ENCODE assay signal across 20 cellular contexts in genomic region chr3:45332901-45333407, GRCh38.
"Had no signal": no experiment of that assay in that cellular context is flagged by ENCODE, and none has a peak within 500 bp of the region (broad histone marks: within the 10 kb centered on the region; RNA-seq: fewer than 3 reads in every experiment).

No MANE protein-coding gene starts in this region.

- H3K4me3 ChIP-seq: lung, psoas muscle, spleen, testis, tibial nerve, upper lobe of right lung, vagina had no signal

- H3K27me3 ChIP-seq: testis, tibial nerve, vagina had no signal

- H3K9me3 ChIP-seq: psoas muscle, spleen, testis, tibial nerve, upper lobe of right lung, vagina had no signal

- H3K9me3 Mint-ChIP-seq: nephron progenitor cell; stimulated activated naive B cell treated with anti-CD40 and anti-IgM and Interleukin-4, amounts not matched to agents 10 μg/mL and 1 μg/mL and 100 μg/mL, for 72 hours; stimulated activated naive CD8-positive, alpha-beta T cell treated with anti-CD3 and anti-CD28 coated beads, Interleukin-15, amount 100 ng/mL, for 72 hours had no signal

- H3K27ac Mint-ChIP-seq: nephron progenitor cell; stimulated activated naive B cell treated with anti-CD40 and anti-IgM and Interleukin-4, amounts not matched to agents 10 μg/mL and 1 μg/mL and 100 μg/mL, for 72 hours; stimulated activated naive CD8-positive, alpha-beta T cell treated with anti-CD3 and anti-CD28 coated beads, Interleukin-15, amount 100 ng/mL, for 72 hours had no signal

- H3K4me1 ChIP-seq: foreskin keratinocyte, parathyroid adenoma, psoas muscle, spleen, testis, tibial nerve, upper lobe of right lung, vagina had no signal

- H3K9ac ChIP-seq: parathyroid adenoma had no signal

- H3K36me3 ChIP-seq: spleen, tibial nerve, upper lobe of right lung, vagina had no signal

- ATAC-seq: foreskin keratinocyte; left colon; left ventricle myocardium superior; naive thymus-derived CD4-positive, alpha-beta T cell; sciatic nerve; stimulated activated naive B cell treated with anti-CD40 and anti-IgM and Interleukin-4, amounts not matched to agents 10 μg/mL and 1 μg/mL and 100 μg/mL, for 72 hours; stimulated activated naive CD8-positive, alpha-beta T cell treated with anti-CD3 and anti-CD28 coated beads, Interleukin-15, amount 100 ng/mL, for 72 hours; upper lobe of right lung had no signal

- H3K27ac ChIP-seq: foreskin keratinocyte, parathyroid adenoma, psoas muscle, spleen, testis, tibial nerve, upper lobe of right lung, vagina had no signal

- DNase-seq: foreskin keratinocyte; left colon; left ventricle myocardium superior; naive thymus-derived CD4-positive, alpha-beta T cell; nephron progenitor cell; psoas muscle; retina; spleen; stimulated activated CD4-positive, alpha-beta T cell treated with anti-CD3 and anti-CD28 coated beads, Interleukin-15, amount 100 ng/mL, for 24 hours; stimulated activated CD4-positive, alpha-beta T cell treated with anti-CD3 and anti-CD28 coated beads, Interleukin-1b, Interleukin-23, amount 100 ng/mL, for 48 hours; stimulated activated CD4-positive, alpha-beta T cell treated with anti-CD3 and anti-CD28 coated beads, Interleukin-4, amount 100 ng/mL, for 24 hours; stimulated activated naive B cell treated with anti-CD40 and anti-IgM and Interleukin-4, amounts not matched to agents 10 μg/mL and 1 μg/mL and 100 μg/mL, for 72 hours; stimulated activated naive CD8-positive, alpha-beta T cell treated with anti-CD3 and anti-CD28 coated beads, Interleukin-15, amount 100 ng/mL, for 72 hours; testis; upper lobe of right lung had no signal

- H3K4me3 Mint-ChIP-seq: naive thymus-derived CD4-positive, alpha-beta T cell; nephron progenitor cell; stimulated activated naive B cell treated with anti-CD40 and anti-IgM and Interleukin-4, amounts not matched to agents 10 μg/mL and 1 μg/mL and 100 μg/mL, for 72 hours; stimulated activated naive CD8-positive, alpha-beta T cell treated with anti-CD3 and anti-CD28 coated beads, Interleukin-15, amount 100 ng/mL, for 72 hours had no signal

- H3K4me1 Mint-ChIP-seq: stimulated activated naive B cell treated with anti-CD40 and anti-IgM and Interleukin-4, amounts not matched to agents 10 μg/mL and 1 μg/mL and 100 μg/mL, for 72 hours had no signal

- H3K36me3 Mint-ChIP-seq: naive thymus-derived CD4-positive, alpha-beta T cell; stimulated activated naive B cell treated with anti-CD40 and anti-IgM and Interleukin-4, amounts not matched to agents 10 μg/mL and 1 μg/mL and 100 μg/mL, for 72 hours had no signal
